In the genomic region with DNA sequence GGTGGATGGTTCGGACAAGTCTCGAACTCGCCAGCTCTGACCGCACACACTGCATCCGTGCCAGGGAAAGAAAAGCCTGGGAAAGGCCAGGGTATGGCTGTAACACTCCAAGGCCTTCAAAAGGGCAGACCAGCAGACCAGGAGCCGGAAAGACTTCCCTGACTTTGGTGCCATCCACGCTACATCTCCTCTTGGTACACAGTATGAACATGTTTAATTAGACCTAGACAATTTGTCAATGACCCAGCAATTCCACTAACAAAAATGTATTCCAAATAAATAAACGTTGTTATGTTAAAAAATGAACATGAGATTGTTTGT, we compare ENCODE assay signal across 8 cellular contexts. TPM values are rescaled to one million over a fixed set of nuclear protein-coding genes. Genes with fewer than 3 reads are reported as not detected.
DNase-seq lines count a peak whose midpoint lies in the region; ATAC-seq and TF ChIP-seq lines count a peak whose summit lies in the region.

No MANE protein-coding gene starts in this region.

- DNase-seq in activated T-helper 1 cell treated with anti-CD3 and anti-CD28 coated beads, Interleukin-12 subunit alpha, Interleukin-12 subunit beta, Interleukin-2, Interleukin-4 antibody, amounts not matched to agents 30 ng/mL and 10 ng/mL and 1 ng/mL, durations not matched to agents 14 hours and 24 hours and 36 hours (ENCODE audit: low spot score), result no peak
- DNase-seq in EL, result no peak
- no peak for DNase-seq in UCSD-AML1 (lab: John Stamatoyannopoulos, UW; ENCODE audit: unreplicated experiment)
- DNase-seq in NCI-H1930 (lab: John Stamatoyannopoulos, UW), result no peak

- POLR2A ChIA-PET in HEK293 (lab: Yijun Ruan, JAX), result interaction anchor here (0.9 to 4.1 kb wide), 25 partner anchors 8 to 808 kb away, joined by 3 to 34 read pairs (median 4); a partner anchor contains a TSS

- no peak for ATAC-seq in stimulated activated memory B cell treated with anti-CD40 and anti-IgM and Interleukin-4, amounts not matched to agents 10 μg/mL and 1 μg/mL and 100 μg/mL, for 72 hours
- ATAC-seq in HG03521 (IDR thresholded peaks at IDR 0.05; ENCODE audit: unreplicated experiment), result no peak

- H3K4me1 ChIP-seq in HEK293 (ENCODE audit: control insufficient read depth, insufficient read depth, low read length), result no peaks in the 10 kb centered on the region
- peaks cover 13% of the 10 kb centered on the region for H3K4me1 ChIP-seq in iPS-15b (ENCODE audit: control insufficient read depth, insufficient read depth, low read length)

- H3K27ac ChIP-seq in HEK293 (ENCODE audit: extremely low read depth, low read depth, low read length), result peak overlapping the region; percentile 82

- peaks cover 12% of the 10 kb centered on the region for H3K27me3 Mint-ChIP-seq in activated T-helper 1 cell treated with anti-CD3 and anti-CD28 coated beads, Interleukin-12 subunit alpha, Interleukin-12 subunit beta, Interleukin-2, Interleukin-4 antibody, amounts not matched to agents 30 ng/mL and 10 ng/mL and 1 ng/mL, durations not matched to agents 14 hours and 24 hours and 36 hours (ENCODE audit: insufficient read depth)
- H3K27me3 Mint-ChIP-seq in stimulated activated memory B cell treated with anti-CD40 and anti-IgM and Interleukin-4, amounts not matched to agents 10 μg/mL and 1 μg/mL and 100 μg/mL, for 72 hours, result no peaks in the 10 kb centered on the region

- H3K36me3 ChIP-seq in HEK293 (ENCODE audit: control insufficient read depth in 2 of 2, insufficient read depth in 1 of 2, low read length in 2 of 2) (no peaks in the 10 kb centered on the region; a peak in 1 of 3 replicates), iPS-15b (ENCODE audit: control insufficient read depth, insufficient read depth, low read length) (no peaks in the 10 kb centered on the region)

- peak overlapping the region; percentile 96 for H3K27ac Mint-ChIP-seq in activated T-helper 1 cell treated with anti-CD3 and anti-CD28 coated beads, Interleukin-12 subunit alpha, Interleukin-12 subunit beta, Interleukin-2, Interleukin-4 antibody, amounts not matched to agents 30 ng/mL and 10 ng/mL and 1 ng/mL, durations not matched to agents 14 hours and 24 hours and 36 hours
- peak overlapping the region; percentile 80 for H3K27ac Mint-ChIP-seq in stimulated activated memory B cell treated with anti-CD40 and anti-IgM and Interleukin-4, amounts not matched to agents 10 μg/mL and 1 μg/mL and 100 μg/mL, for 72 hours

- intact Hi-C loops in activated T-helper 1 cell treated with anti-CD3 and anti-CD28 coated beads, Interleukin-12 subunit alpha, Interleukin-12 subunit beta, Interleukin-2, Interleukin-4 antibody, amounts not matched to agents 30 ng/mL and 10 ng/mL and 1 ng/mL, durations not matched to agents 14 hours and 24 hours and 36 hours (cut with micrococcal nuclease), result loop anchor here (5.0 kb wide), 2 partner anchors 203 to 223 kb away; a partner anchor contains a TSS

- no peaks in the 10 kb centered on the region for H3K36me3 Mint-ChIP-seq in activated T-helper 1 cell treated with anti-CD3 and anti-CD28 coated beads, Interleukin-12 subunit alpha, Interleukin-12 subunit beta, Interleukin-2, Interleukin-4 antibody, amounts not matched to agents 30 ng/mL and 10 ng/mL and 1 ng/mL, durations not matched to agents 14 hours and 24 hours and 36 hours (ENCODE audit: low read depth)
- no peaks in the 10 kb centered on the region for H3K36me3 Mint-ChIP-seq in stimulated activated memory B cell treated with anti-CD40 and anti-IgM and Interleukin-4, amounts not matched to agents 10 μg/mL and 1 μg/mL and 100 μg/mL, for 72 hours

- peaks cover 25% of the 10 kb centered on the region for H3K4me1 Mint-ChIP-seq in activated T-helper 1 cell treated with anti-CD3 and anti-CD28 coated beads, Interleukin-12 subunit alpha, Interleukin-12 subunit beta, Interleukin-2, Interleukin-4 antibody, amounts not matched to agents 30 ng/mL and 10 ng/mL and 1 ng/mL, durations not matched to agents 14 hours and 24 hours and 36 hours (ENCODE audit: low read depth)
- H3K4me1 Mint-ChIP-seq in stimulated activated memory B cell treated with anti-CD40 and anti-IgM and Interleukin-4, amounts not matched to agents 10 μg/mL and 1 μg/mL and 100 μg/mL, for 72 hours, result peaks cover 40% of the 10 kb centered on the region

- H3K9me3 ChIP-seq in HEK293 (ENCODE audit: control insufficient read depth, insufficient read depth, low read depth, low read length) (no peaks in the 10 kb centered on the region), iPS-15b (ENCODE audit: control insufficient read depth, insufficient read depth, low read length) (no peaks in the 10 kb centered on the region)

- H3K9ac ChIP-seq in iPS-15b (ENCODE audit: low read depth, low read length), result peak overlapping the region; percentile 76

- no peaks in the 10 kb centered on the region for H3K9me3 Mint-ChIP-seq in activated T-helper 1 cell treated with anti-CD3 and anti-CD28 coated beads, Interleukin-12 subunit alpha, Interleukin-12 subunit beta, Interleukin-2, Interleukin-4 antibody, amounts not matched to agents 30 ng/mL and 10 ng/mL and 1 ng/mL, durations not matched to agents 14 hours and 24 hours and 36 hours
- H3K9me3 Mint-ChIP-seq in stimulated activated memory B cell treated with anti-CD40 and anti-IgM and Interleukin-4, amounts not matched to agents 10 μg/mL and 1 μg/mL and 100 μg/mL, for 72 hours, result no peaks in the 10 kb centered on the region

- TF ChIP-seq CTCF in HEK293 (tag by site-specific recombination; IDR thresholded peaks at IDR 0.05), result no peak

- no peaks in the 10 kb centered on the region for H3K27me3 ChIP-seq in iPS-15b (ENCODE audit: control insufficient read depth, insufficient read depth, low read length)

- H3K4me3 ChIP-seq in HEK293 (ENCODE audit: low read depth, low read length) (peak overlapping the region; percentile 64), iPS-15b (ENCODE audit: low read depth, low read length) (peak overlapping the region; percentile 88)

- CTCF ChIA-PET in HEK293 (lab: Yijun Ruan, JAX), result interaction anchor here (0.6 to 2.6 kb wide), 11 partner anchors 8 to 834 kb away, joined by 3 to 22 read pairs (median 5); a partner anchor contains a TSS

- H3K4me3 Mint-ChIP-seq in activated T-helper 1 cell treated with anti-CD3 and anti-CD28 coated beads, Interleukin-12 subunit alpha, Interleukin-12 subunit beta, Interleukin-2, Interleukin-4 antibody, amounts not matched to agents 30 ng/mL and 10 ng/mL and 1 ng/mL, durations not matched to agents 14 hours and 24 hours and 36 hours, result peak overlapping the region; percentile 91
- H3K4me3 Mint-ChIP-seq in stimulated activated memory B cell treated with anti-CD40 and anti-IgM and Interleukin-4, amounts not matched to agents 10 μg/mL and 1 μg/mL and 100 μg/mL, for 72 hours, result peak overlapping the region; percentile 84

TF ChIP-seq in HEK293, 187 proteins besides CTCF, POLR2A, EP300 and RAD21 (continues in another document):
- TF ChIP-seq ZNF335 (tag by site-specific recombination; conservative IDR thresholded peaks at IDR 0.05), result peak; percentile 72
- TF ChIP-seq ZBTB20 (tag by site-specific recombination; IDR thresholded peaks at IDR 0.05), result peak; percentile 62; the same call in 1 of the 2 replicates
- TF ChIP-seq ZNF223 (tag by site-specific recombination; IDR thresholded peaks at IDR 0.05), result 0 out of 2 replicates have a peak, but pooled peaks have one; percentile 6
- TF ChIP-seq, protein P1, sequence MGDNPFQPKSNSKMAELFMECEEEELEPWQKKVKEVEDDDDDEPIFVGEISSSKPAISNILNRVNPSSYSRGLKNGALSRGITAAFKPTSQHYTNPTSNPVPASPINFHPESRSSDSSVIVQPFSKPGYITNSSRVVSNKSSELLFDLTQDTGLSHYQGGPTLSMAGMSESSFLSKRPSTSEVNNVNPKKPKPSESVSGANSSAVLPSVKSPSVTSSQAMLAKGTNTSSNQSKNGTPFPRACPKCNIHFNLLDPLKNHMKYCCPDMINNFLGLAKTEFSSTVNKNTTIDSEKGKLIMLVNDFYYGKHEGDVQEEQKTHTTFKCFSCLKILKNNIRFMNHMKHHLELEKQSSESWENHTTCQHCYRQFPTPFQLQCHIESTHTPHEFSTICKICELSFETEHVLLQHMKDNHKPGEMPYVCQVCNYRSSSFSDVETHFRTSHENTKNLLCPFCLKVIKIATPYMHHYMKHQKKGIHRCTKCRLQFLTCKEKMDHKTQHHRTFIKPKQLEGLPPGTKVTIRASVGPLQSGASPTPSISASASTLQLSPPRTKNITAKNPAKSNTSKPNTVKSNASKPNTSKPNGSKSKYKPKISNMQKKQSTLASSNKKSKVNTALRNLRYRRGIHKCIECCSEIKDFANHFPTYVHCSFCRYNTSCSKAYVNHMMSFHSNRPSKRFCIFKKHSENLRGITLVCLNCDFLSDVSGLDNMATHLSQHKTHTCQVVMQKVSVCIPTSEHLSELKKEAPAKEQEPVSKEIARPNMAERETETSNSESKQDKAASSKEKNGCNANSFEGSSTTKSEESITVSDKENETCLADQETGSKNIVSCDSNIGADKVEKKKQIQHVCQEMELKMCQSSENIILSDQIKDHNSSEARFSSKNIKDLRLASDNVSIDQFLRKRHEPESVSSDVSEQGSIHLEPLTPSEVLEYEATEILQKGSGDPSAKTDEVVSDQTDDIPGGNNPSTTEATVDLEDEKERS (tag by site-specific recombination; IDR thresholded peaks at IDR 0.05), result no peak
- 0 out of 2 replicates have a peak, but pooled peaks have one; percentile 6 for TF ChIP-seq KLF8 (tag by site-specific recombination; IDR thresholded peaks at IDR 0.05)

RNA-seq across cellular contexts. Expression of a gene that starts 0.6 kb away (rescaled TPM):
- total RNA-seq in activated T-helper 1 cell treated with anti-CD3 and anti-CD28 coated beads, Interleukin-12 subunit alpha, Interleukin-12 subunit beta, Interleukin-2, Interleukin-4 antibody, amounts not matched to agents 30 ng/mL and 10 ng/mL and 1 ng/mL, durations not matched to agents 14 hours and 24 hours and 36 hours, result 20.6 and 22.8 TPM in 2 replicates

RNA-seq across cellular contexts. Expression of a gene that starts 17.7 kb away (rescaled TPM):
- 23.0 and 23.1 TPM in 2 replicates for total RNA-seq in activated T-helper 1 cell treated with anti-CD3 and anti-CD28 coated beads, Interleukin-12 subunit alpha, Interleukin-12 subunit beta, Interleukin-2, Interleukin-4 antibody, amounts not matched to agents 30 ng/mL and 10 ng/mL and 1 ng/mL, durations not matched to agents 14 hours and 24 hours and 36 hours

RNA-seq across cellular contexts. Expression of a gene that starts 46.4 kb away (rescaled TPM):
- total RNA-seq in activated T-helper 1 cell treated with anti-CD3 and anti-CD28 coated beads, Interleukin-12 subunit alpha, Interleukin-12 subunit beta, Interleukin-2, Interleukin-4 antibody, amounts not matched to agents 30 ng/mL and 10 ng/mL and 1 ng/mL, durations not matched to agents 14 hours and 24 hours and 36 hours, result 0.31 and 0.42 TPM in 2 replicates

RNA-seq across cellular contexts. Expression of a gene that starts 53.5 kb away (rescaled TPM):
- 33.5 and 34.9 TPM in 2 replicates for total RNA-seq in activated T-helper 1 cell treated with anti-CD3 and anti-CD28 coated beads, Interleukin-12 subunit alpha, Interleukin-12 subunit beta, Interleukin-2, Interleukin-4 antibody, amounts not matched to agents 30 ng/mL and 10 ng/mL and 1 ng/mL, durations not matched to agents 14 hours and 24 hours and 36 hours

RNA-seq across cellular contexts. Expression of a gene that starts 57.6 kb away (rescaled TPM):
- total RNA-seq in activated T-helper 1 cell treated with anti-CD3 and anti-CD28 coated beads, Interleukin-12 subunit alpha, Interleukin-12 subunit beta, Interleukin-2, Interleukin-4 antibody, amounts not matched to agents 30 ng/mL and 10 ng/mL and 1 ng/mL, durations not matched to agents 14 hours and 24 hours and 36 hours, result 93.9 and 95.4 TPM in 2 replicates
